9 cellular contexts compared by ENCODE assay signal in the genomic region with DNA sequence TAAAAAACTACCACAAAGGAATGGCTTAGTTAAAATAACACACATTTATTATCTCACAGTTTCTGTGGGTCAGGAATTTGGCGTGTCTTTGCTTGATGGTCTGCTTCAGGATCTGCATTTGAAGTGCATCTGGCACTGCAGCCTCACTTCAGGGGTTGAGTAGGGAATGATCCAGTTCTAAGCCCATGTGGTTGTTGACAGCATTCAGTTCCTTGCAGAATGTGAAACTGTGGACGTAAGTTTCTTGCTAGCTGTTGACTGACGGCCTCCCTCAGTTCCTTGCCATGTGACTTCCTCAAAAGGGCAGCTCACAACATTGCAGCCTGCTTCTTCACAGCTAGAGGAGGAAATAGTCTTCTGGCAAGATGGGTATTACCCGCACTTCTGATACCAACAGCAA. TPM values are rescaled to one million over a fixed set of nuclear protein-coding genes. Genes with fewer than 3 reads are reported as not detected.
A peak's percentile ranks its signal among the peaks of the same experiment; 100 is the strongest.
DNase-seq lines count a peak whose midpoint lies in the region; ATAC-seq and TF ChIP-seq lines count a peak whose summit lies in the region.
"Had no signal": no experiment of that assay in that cellular context is flagged by ENCODE, and none has a peak within 500 bp of the region (broad histone marks: within the 10 kb centered on the region; RNA-seq: fewer than 3 reads in every experiment).

No MANE protein-coding gene starts in this region.

- H4K5ac ChIP-seq in mesendoderm (ENCODE audit: low read length) = no peak overlapping the region

- no peak overlapping the region for H2BK5ac ChIP-seq in mesendoderm (ENCODE audit: low read length)

- H3K79me1 ChIP-seq in mesendoderm (ENCODE audit: low read length) = no peaks in the 10 kb centered on the region

- no peak overlapping the region for H4K8ac ChIP-seq in mesendoderm (ENCODE audit: low read depth, low read length)

- peak overlapping the region; percentile 57 for H3K27ac ChIP-seq in left ventricle myocardium inferior (replicated peaks)
- H3K27ac ChIP-seq in subcutaneous abdominal adipose tissue (ENCODE audit: low read depth, low read length) = no peak overlapping the region
- H3K27ac ChIP-seq in mesendoderm (ENCODE audit: low read depth, low read length) = no peak overlapping the region

- intact Hi-C loops in left ventricle myocardium inferior (cut with micrococcal nuclease) = no loop called here

- H3K4me1 ChIP-seq in left ventricle myocardium inferior = peaks cover 14% of the 10 kb centered on the region
- peaks cover 0 to 19% (median 12%) of the 10 kb centered on the region in 5 donors for H3K4me1 ChIP-seq in subcutaneous abdominal adipose tissue (ENCODE audit: control insufficient read depth in 5 of 5, insufficient read depth in 5 of 5, low read length in 5 of 5)
- no peaks in the 10 kb centered on the region for H3K4me1 ChIP-seq in mesendoderm (ENCODE audit: control insufficient read depth, low read depth, low read length)

- no peaks in the 10 kb centered on the region for H3K79me2 ChIP-seq in mesendoderm (ENCODE audit: control insufficient read depth, insufficient read depth, low read length)

- H3K9me3 ChIP-seq in left ventricle myocardium inferior (replicated peaks) (no peaks in the 10 kb centered on the region), subcutaneous abdominal adipose tissue (ENCODE audit: control insufficient read depth in 5 of 5, low read length in 5 of 5) (no peaks in the 10 kb centered on the region)

- no peak overlapping the region for H3K18ac ChIP-seq in mesendoderm (ENCODE audit: low read length)

- H2BK15ac ChIP-seq in mesendoderm (replicated peaks; ENCODE audit: low read depth) = no peak overlapping the region

- peak overlapping the region; percentile 35 for H3K4me3 ChIP-seq in left ventricle myocardium inferior
- H3K4me3 ChIP-seq in subcutaneous abdominal adipose tissue (ENCODE audit: low read depth in 1 of 5, low read length in 5 of 5) = peak overlapping the region in 3 of 5 donors; percentile 10 to 34 (median 28)
- H3K4me3 ChIP-seq in mesendoderm (ENCODE audit: low read length) = no peak overlapping the region

- no peak overlapping the region for H2BK120ac ChIP-seq in mesendoderm (ENCODE audit: low read depth, low read length)

- no peak for TF ChIP-seq CTCF in left ventricle myocardium inferior (IDR thresholded peaks at IDR 0.05; ENCODE audit: borderline replicate concordance)

- no peak overlapping the region for H3K4ac ChIP-seq in mesendoderm (ENCODE audit: low read depth, low read length)

- no peak overlapping the region for H3K56ac ChIP-seq in mesendoderm (ENCODE audit: low read length)

- no CpG with 5 or more reads among the region's 4 CpGs for WGBS in mesendoderm (ENCODE audit: extremely low coverage, insufficient coverage, low lambda C conversion rate)

- H3K9ac ChIP-seq in subcutaneous abdominal adipose tissue (ENCODE audit: low read length in 5 of 5) = no peak overlapping the region
- H3K9ac ChIP-seq in mesendoderm (ENCODE audit: low read length) = no peak overlapping the region

- ATAC-seq in GM18511 (IDR thresholded peaks at IDR 0.05; ENCODE audit: unreplicated experiment) (peak; percentile 73), HG03457 (IDR thresholded peaks at IDR 0.05; ENCODE audit: unreplicated experiment) (peak; percentile 83), GM18861 (IDR thresholded peaks at IDR 0.05; ENCODE audit: unreplicated experiment) (no peak)

- no peak overlapping the region for H3K23ac ChIP-seq in mesendoderm (ENCODE audit: low read length)

- H3K36me3 ChIP-seq in left ventricle myocardium inferior (no peaks in the 10 kb centered on the region), subcutaneous abdominal adipose tissue (ENCODE audit: control insufficient read depth in 5 of 5, insufficient read depth in 5 of 5, low read length in 5 of 5) (no peaks in the 10 kb centered on the region), mesendoderm (ENCODE audit: control insufficient read depth, insufficient read depth, low read length) (no peaks in the 10 kb centered on the region)

- no peak overlapping the region for H2AK5ac ChIP-seq in mesendoderm (ENCODE audit: low read length)

- H3K27me3 ChIP-seq in left ventricle myocardium inferior (ENCODE audit: low read depth) (no peaks in the 10 kb centered on the region), subcutaneous abdominal adipose tissue (ENCODE audit: control insufficient read depth in 5 of 5, insufficient read depth in 4 of 5, low read length in 5 of 5) (no peaks in the 10 kb centered on the region), mesendoderm (ENCODE audit: insufficient read depth, low read length, poor library complexity) (no peaks in the 10 kb centered on the region)

- H3K4me2 ChIP-seq in mesendoderm (ENCODE audit: low read length) = no peak overlapping the region

- peak; percentile 7 to 13 for DNase-seq in activated CD4-positive, alpha-beta T cell treated with anti-CD3 and anti-CD28 coated beads, Interleukin-2, amount 50 U/mL, for 4 hours
- no peak for DNase-seq in left ventricle myocardium inferior
- no peak for DNase-seq in mesendoderm
- DNase-seq in NCI-H774 (lab: John Stamatoyannopoulos, UW) = no peak

RNA-seq across cellular contexts. Expression of gene OGN, which starts 2.1 kb away (rescaled TPM):
- total RNA-seq in left ventricle myocardium inferior = 19.2 TPM
- not detected for polyA plus RNA-seq in mesendoderm (2013, experiment 1 of 2)
- not detected for polyA plus RNA-seq in mesendoderm (2013, experiment 2 of 2)
- total RNA-seq: dermis microvascular lymphatic vessel endothelial cell had no signal

RNA-seq across cellular contexts. Expression of gene OMD, which starts 17.8 kb away (rescaled TPM):
- 6.4 TPM for total RNA-seq in left ventricle myocardium inferior
- polyA plus RNA-seq in mesendoderm (2013, experiment 1 of 2) = not detected
- polyA plus RNA-seq in mesendoderm (2013, experiment 2 of 2) = not detected
- total RNA-seq: dermis microvascular lymphatic vessel endothelial cell had no signal

Comparison
In these comparisons a context has a peak if more than half of its experiments do, and no peak if none do; other contexts are left out.
1. DNase-seq: peak in activated CD4-positive, alpha-beta T cell treated with anti-CD3 and anti-CD28 coated beads, Interleukin-2, amount 50 U/mL, for 4 hours (2 of 2); none in left ventricle myocardium inferior (single experiment), mesendoderm (single experiment) and NCI-H774 (single experiment).